Comparison of ENCODE assay signal across 8 cellular contexts in the genomic region with DNA sequence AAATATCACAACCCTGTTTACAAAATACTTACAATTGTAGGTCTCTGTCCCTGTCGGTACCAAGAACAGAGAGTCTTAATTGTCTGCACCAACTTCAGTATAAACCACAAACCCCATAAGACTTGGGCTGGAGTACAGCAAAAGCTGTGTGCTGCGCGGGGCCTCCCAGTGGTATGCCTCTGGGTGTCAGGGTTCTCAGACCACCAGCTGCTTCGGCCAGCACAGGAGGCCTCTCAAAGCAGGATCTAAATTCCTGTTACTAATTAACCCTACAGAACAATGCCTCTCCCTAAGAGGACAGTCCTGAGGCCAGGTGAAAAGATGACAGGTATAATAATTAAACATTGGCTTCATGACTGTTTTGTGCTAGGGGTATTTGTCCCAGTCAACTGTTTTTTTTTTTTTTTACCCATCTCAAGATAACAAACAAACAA.
A peak's percentile ranks its signal among the peaks of the same experiment; 100 is the strongest.
DNase-seq lines count a peak whose midpoint lies in the region; ATAC-seq and TF ChIP-seq lines count a peak whose summit lies in the region.

No MANE protein-coding gene starts in this region.

- CTCF ChIA-PET in HEK293T (lab: Yijun Ruan, JAX), result interaction anchor here (0.7 kb wide), 2 partner anchors 9 to 218 kb away, joined by 3 to 5 read pairs; no protein-coding TSS in a partner anchor

- DNase-seq in amniotic epithelial cell (ENCODE audit: low read depth) (peak; percentile 72), kidney glomerular epithelial cell (lab: John Stamatoyannopoulos, UW) (peak; percentile 39), tibial artery (no peak), DMS114 treated with DMSO at 0.1 percent for 48 hours (lab: John Stamatoyannopoulos, UW; ENCODE audit: unreplicated experiment) (no peak), HEK293T (ENCODE audit: extremely low spot score) (no peak), NCI-H2171 (lab: John Stamatoyannopoulos, UW) (no peak)

- no peak overlapping the region for H3K4me3 ChIP-seq in tibial artery

- intact Hi-C loops in tibial artery (cut with DNase I; ENCODE audit: low total_unique reads), result loop anchor here (10.0 kb wide), 2 partner anchors 219 to 369 kb away; no protein-coding TSS in a partner anchor

- POLR2A ChIA-PET in HEK293T (lab: Yijun Ruan, JAX), result interaction anchor here (0.7 to 1.0 kb wide), 2 partner anchors 13 to 18 kb away, joined by 3 read pairs; no protein-coding TSS in a partner anchor

- H3K9me3 ChIP-seq in tibial artery, result no peaks in the 10 kb centered on the region

- TF ChIP-seq CTCF in tibial artery (IDR thresholded peaks at IDR 0.05), result no peak

- ATAC-seq in GM18858 (IDR thresholded peaks at IDR 0.05; ENCODE audit: unreplicated experiment) (peak; percentile 45), HG03135 (IDR thresholded peaks at IDR 0.05; ENCODE audit: unreplicated experiment) (peak; percentile 74)

- H3K27me3 ChIP-seq in tibial artery, result no peaks in the 10 kb centered on the region

- peaks cover 0 to 48% (median 23%) of the 10 kb centered on the region in 4 donors for H3K4me1 ChIP-seq in tibial artery

- H3K36me3 ChIP-seq in tibial artery, result peaks cover 0 to 6% (median 0%) of the 10 kb centered on the region in 3 donors

- H3K27ac ChIP-seq in tibial artery, result peak overlapping the region; percentile 86 to 87

TF ChIP-seq in HEK293T, 16 proteins besides CTCF, POLR2A, EP300 and RAD21:
- TF ChIP-seq NFRKB (IDR thresholded peaks at IDR 0.05) (no peak), ARNT (IDR thresholded peaks at IDR 0.05) (no peak), SUZ12 (IDR thresholded peaks at IDR 0.05) (no peak), CTBP1 (IDR thresholded peaks at IDR 0.05; ENCODE audit: borderline replicate concordance) (no peak), LEF1 (IDR thresholded peaks at IDR 0.05; ENCODE audit: borderline replicate concordance) (no peak), FOXK2 (IDR thresholded peaks at IDR 0.05) (no peak), SP1 (IDR thresholded peaks at IDR 0.05) (no peak), HDGF (IDR thresholded peaks at IDR 0.05; ENCODE audit: borderline replicate concordance) (no peak)
- TF ChIP-seq, protein P1, sequence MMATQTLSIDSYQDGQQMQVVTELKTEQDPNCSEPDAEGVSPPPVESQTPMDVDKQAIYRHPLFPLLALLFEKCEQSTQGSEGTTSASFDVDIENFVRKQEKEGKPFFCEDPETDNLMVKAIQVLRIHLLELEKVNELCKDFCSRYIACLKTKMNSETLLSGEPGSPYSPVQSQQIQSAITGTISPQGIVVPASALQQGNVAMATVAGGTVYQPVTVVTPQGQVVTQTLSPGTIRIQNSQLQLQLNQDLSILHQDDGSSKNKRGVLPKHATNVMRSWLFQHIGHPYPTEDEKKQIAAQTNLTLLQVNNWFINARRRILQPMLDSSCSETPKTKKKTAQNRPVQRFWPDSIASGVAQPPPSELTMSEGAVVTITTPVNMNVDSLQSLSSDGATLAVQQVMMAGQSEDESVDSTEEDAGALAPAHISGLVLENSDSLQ (IDR thresholded peaks at IDR 0.05), result no peak

Comparison
In these comparisons a context has a peak if more than half of its experiments do, and no peak if none do; other contexts are left out.
1. DNase-seq: peak in amniotic epithelial cell (single experiment) and kidney glomerular epithelial cell (single experiment); none in tibial artery (0 of 2), DMS114 treated with DMSO at 0.1 percent for 48 hours (single experiment), HEK293T (single experiment) and NCI-H2171 (single experiment).